1 cellular context compared by ENCODE assay signal in the genomic region with DNA sequence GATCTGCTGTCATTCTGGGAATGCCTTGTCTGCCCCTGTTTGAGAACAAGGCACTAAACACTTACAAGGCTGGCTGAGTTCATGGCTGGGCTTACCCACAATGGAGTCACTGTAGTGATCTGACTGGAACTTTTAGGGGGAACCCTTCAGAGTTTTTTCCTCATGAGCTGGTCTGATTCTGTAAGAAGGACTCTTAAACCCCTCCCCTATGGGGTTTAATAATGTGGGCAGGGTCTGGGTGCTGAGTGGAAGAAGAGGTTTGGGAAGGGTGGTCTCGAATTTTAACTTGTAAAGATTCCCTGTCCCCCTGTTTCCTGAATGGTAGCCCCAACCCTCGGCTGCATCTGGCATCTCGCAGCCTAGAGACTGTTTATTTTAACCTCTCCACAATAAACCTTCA.
TF ChIP-seq lines count a peak whose summit lies in the region.

No MANE protein-coding gene starts in this region.

TF ChIP-seq in HEK293, 187 proteins besides CTCF, POLR2A, EP300 and RAD21 (continued from another document):
- TF ChIP-seq, protein P1, sequence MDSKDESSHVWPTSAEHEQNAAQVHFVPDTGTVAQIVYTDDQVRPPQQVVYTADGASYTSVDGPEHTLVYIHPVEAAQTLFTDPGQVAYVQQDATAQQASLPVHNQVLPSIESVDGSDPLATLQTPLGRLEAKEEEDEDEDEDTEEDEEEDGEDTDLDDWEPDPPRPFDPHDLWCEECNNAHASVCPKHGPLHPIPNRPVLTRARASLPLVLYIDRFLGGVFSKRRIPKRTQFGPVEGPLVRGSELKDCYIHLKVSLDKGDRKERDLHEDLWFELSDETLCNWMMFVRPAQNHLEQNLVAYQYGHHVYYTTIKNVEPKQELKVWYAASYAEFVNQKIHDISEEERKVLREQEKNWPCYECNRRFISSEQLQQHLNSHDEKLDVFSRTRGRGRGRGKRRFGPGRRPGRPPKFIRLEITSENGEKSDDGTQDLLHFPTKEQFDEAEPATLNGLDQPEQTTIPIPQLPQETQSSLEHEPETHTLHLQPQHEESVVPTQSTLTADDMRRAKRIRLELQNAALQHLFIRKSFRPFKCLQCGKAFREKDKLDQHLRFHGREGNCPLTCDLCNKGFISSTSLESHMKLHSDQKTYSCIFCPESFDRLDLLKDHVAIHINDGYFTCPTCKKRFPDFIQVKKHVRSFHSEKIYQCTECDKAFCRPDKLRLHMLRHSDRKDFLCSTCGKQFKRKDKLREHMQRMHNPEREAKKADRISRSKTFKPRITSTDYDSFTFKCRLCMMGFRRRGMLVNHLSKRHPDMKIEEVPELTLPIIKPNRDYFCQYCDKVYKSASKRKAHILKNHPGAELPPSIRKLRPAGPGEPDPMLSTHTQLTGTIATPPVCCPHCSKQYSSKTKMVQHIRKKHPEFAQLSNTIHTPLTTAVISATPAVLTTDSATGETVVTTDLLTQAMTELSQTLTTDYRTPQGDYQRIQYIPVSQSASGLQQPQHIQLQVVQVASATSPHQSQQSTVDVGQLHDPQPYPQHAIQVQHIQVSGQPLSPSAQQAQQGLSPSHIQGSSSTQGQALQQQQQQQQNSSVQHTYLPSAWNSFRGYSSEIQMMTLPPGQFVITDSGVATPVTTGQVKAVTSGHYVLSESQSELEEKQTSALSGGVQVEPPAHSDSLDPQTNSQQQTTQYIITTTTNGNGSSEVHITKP (tag by site-specific recombination; IDR thresholded peaks at IDR 0.05), result peak; percentile 98
